ENCODE assay signal across 17 cellular contexts in genomic region chr2:23605236-23605635, GRCh38.
DNase-seq lines count a peak whose midpoint lies in the region; ATAC-seq, FAIRE-seq and TF ChIP-seq lines count a peak whose summit lies in the region.
"Had no signal": no experiment of that assay in that cellular context is flagged by ENCODE, and none has a peak within 500 bp of the region (broad histone marks: within the 10 kb centered on the region; RNA-seq: fewer than 3 reads in every experiment).

No MANE protein-coding gene starts in this region.

- no peaks in the 10 kb centered on the region for H3F3A ChIP-seq in neural progenitor cell (ENCODE audit: low read depth)

- H3K18ac ChIP-seq in H1 (ENCODE audit: extremely low read depth, low read length), result no peak overlapping the region

- TF ChIP-seq RAD21 in H1 (IDR thresholded peaks at IDR 0.05 in 1 of 2, conservative IDR thresholded peaks at IDR 0.05 in 1 of 2; ENCODE audit: low read depth in 2 of 2, low read length in 2 of 2), result no peak

- peaks cover 4% of the 10 kb centered on the region for H3K9me3 Mint-ChIP-seq in natural killer cell treated with Interleukin-12 subunit alpha and Interleukin-12 subunit beta and Interleukin-15 and Interleukin-18, amount 100 ng/mL, for 72 hours
- H3K9me3 Mint-ChIP-seq in natural killer cell, result peaks cover 2 to 5% of the 10 kb centered on the region in 2 donors
- peaks cover 10% of the 10 kb centered on the region for H3K9me3 Mint-ChIP-seq in neural progenitor cell
- H3K9me3 Mint-ChIP-seq: CD4-positive, alpha-beta T cell had no signal

- no peak overlapping the region for H2BK15ac ChIP-seq in H1 (ENCODE audit: low read length)

- peaks cover 3% of the 10 kb centered on the region; the same call in 1 of the 2 replicates for H3K23me2 ChIP-seq in H1 (ENCODE audit: low read depth, low read length)

- H4K20me1 ChIP-seq in H1 (replicated peaks in 1 of 2; ENCODE audit: control insufficient read depth in 1 of 2, insufficient read depth in 2 of 2, low read length in 2 of 2), result no peaks in the 10 kb centered on the region
- no peaks in the 10 kb centered on the region for H4K20me1 ChIP-seq in neural progenitor cell (ENCODE audit: low read depth)

- H3K27me3 ChIP-seq in H1 (replicated peaks in 1 of 4; ENCODE audit: control insufficient read depth in 3 of 4, extremely low read depth in 1 of 4, insufficient read depth in 3 of 4, low read length in 3 of 4), result no peaks in the 10 kb centered on the region
- no peaks in the 10 kb centered on the region for H3K27me3 ChIP-seq in neural progenitor cell
- H3K27me3 ChIP-seq in spleen (replicated peaks in 1 of 7), result peaks cover 0 to 4% (median 0%) of the 10 kb centered on the region in 7 donors
- no peaks in the 10 kb centered on the region for H3K27me3 ChIP-seq in thyroid gland

- no peak overlapping the region for H2BK120ac ChIP-seq in H1 (replicated peaks; ENCODE audit: low read depth, low read length)

- H2BK20ac ChIP-seq in H1 (ENCODE audit: low read length), result no peak overlapping the region; the same call in 1 of the 2 replicates

- CTCF ChIA-PET in H1 (lab: Charles Lee; ENCODE audit: partially characterized antibody), result interaction anchor here (7.0 kb wide), 1 partner anchor 20 kb away, joined by 47 read pairs; no protein-coding TSS in a partner anchor

- peak; percentile 37 for DNase-seq in natural killer cell treated with Interleukin-12 subunit alpha and Interleukin-12 subunit beta and Interleukin-15 and Interleukin-18, amount 100 ng/mL, for 72 hours (ENCODE audit: low spot score)
- DNase-seq in natural killer cell (no peak), H1 (ENCODE audit: low read depth in 1 of 2, low spot score in 2 of 2) (no peak), neural progenitor cell (ENCODE audit: low spot score) (no peak), spleen (peak; percentile 24), thyroid gland (no peak), caudate nucleus (lab: John Stamatoyannopoulos, UW) (no peak)
- DNase-seq: Caco-2; CD4-positive, alpha-beta T cell; GOT3 had no signal

- H2BK5ac ChIP-seq in H1 (ENCODE audit: low read depth, low read length), result 0 out of 2 replicates have a peak overlapping the region, but pooled peaks have one; percentile 56

- H3K4me1 ChIP-seq in H1 (replicated peaks in 1 of 4; ENCODE audit: control insufficient read depth in 3 of 4, insufficient read depth in 4 of 4, low read length in 3 of 4) (peaks cover 2 to 13% (median 6%) of the 10 kb centered on the region in 4 experiments; a peak in 6 of 7 replicates), neural progenitor cell (peaks cover 5% of the 10 kb centered on the region), spleen (no peaks in the 10 kb centered on the region), thyroid gland (no peaks in the 10 kb centered on the region)
- H3K4me1 ChIP-seq: Caco-2, HAP-1 had no signal

- peaks cover 5 to 9% of the 10 kb centered on the region in 2 experiments; a peak in 3 of 4 replicates for H3K9me3 ChIP-seq in H1 (ENCODE audit: insufficient read depth in 2 of 2, low read depth in 1 of 2, low read length in 1 of 2)
- no peaks in the 10 kb centered on the region for H3K9me3 ChIP-seq in neural progenitor cell (ENCODE audit: low read depth)
- H3K9me3 ChIP-seq in spleen, result peaks cover 0 to 20% (median 12%) of the 10 kb centered on the region in 8 donors
- H3K9me3 ChIP-seq in thyroid gland, result no peaks in the 10 kb centered on the region
- H3K9me3 ChIP-seq: Caco-2, HAP-1 had no signal

- H3K14ac ChIP-seq in H1 (ENCODE audit: insufficient read length), result no peak overlapping the region

- TF ChIP-seq POLR2A in H1 (IDR thresholded peaks at IDR 0.05; ENCODE audit: control extremely low read depth in 1 of 2, low read depth in 2 of 2, low read length in 2 of 2) (no peak), spleen (IDR thresholded peaks at IDR 0.05) (no peak), thyroid gland (IDR thresholded peaks at IDR 0.05) (no peak)

- H4K8ac ChIP-seq in H1 (ENCODE audit: extremely low read depth, insufficient read depth, low read length), result no peak overlapping the region

- TF ChIP-seq EP300 in H1 (IDR thresholded peaks at IDR 0.05; ENCODE audit: borderline replicate concordance in 1 of 2, low read depth in 2 of 2, low read length in 2 of 2), result no peak

- H2AFZ ChIP-seq in H1 (ENCODE audit: low read length) (no peak overlapping the region), neural progenitor cell (replicated peaks) (no peak overlapping the region)

- H3K4me2 ChIP-seq in H1 (ENCODE audit: insufficient read depth in 1 of 2, low read depth in 2 of 2, low read length in 2 of 2) (no peak overlapping the region), neural progenitor cell (no peak overlapping the region)

- H3K36me3 ChIP-seq in H1 (ENCODE audit: control insufficient read depth in 2 of 4, insufficient read depth in 4 of 4, low read length in 3 of 4), result no peaks in the 10 kb centered on the region; a peak in 1 of 8 replicates
- no peaks in the 10 kb centered on the region for H3K36me3 ChIP-seq in neural progenitor cell
- H3K36me3 ChIP-seq in spleen, result no peaks in the 10 kb centered on the region
- no peaks in the 10 kb centered on the region for H3K36me3 ChIP-seq in thyroid gland
- H3K36me3 ChIP-seq: HAP-1 had no signal

- ATAC-seq in natural killer cell treated with Interleukin-12 subunit alpha and Interleukin-12 subunit beta and Interleukin-15 and Interleukin-18, amount 100 ng/mL, for 72 hours, result no peak
- ATAC-seq in natural killer cell, result no peak
- no peak for ATAC-seq in GM18498 (IDR thresholded peaks at IDR 0.05; ENCODE audit: unreplicated experiment)

- H3K27ac ChIP-seq in H1 (ENCODE audit: low read depth, low read length) (no peak overlapping the region), neural progenitor cell (no peak overlapping the region), spleen (no peak overlapping the region), thyroid gland (no peak overlapping the region), caudate nucleus (ENCODE audit: low read depth, low read length) (no peak overlapping the region)
- H3K27ac ChIP-seq: C4-2B, HL-60 had no signal

- TF ChIP-seq CTCF in natural killer cell (IDR thresholded peaks at IDR 0.05), result no peak
- no peak for TF ChIP-seq CTCF in H1 (IDR thresholded peaks at IDR 0.05; ENCODE audit: control extremely low read depth in 1 of 3, insufficient read depth in 1 of 3, low read depth in 1 of 3, low read length in 3 of 3)
- no peak for TF ChIP-seq CTCF in neural progenitor cell (IDR thresholded peaks at IDR 0.05)
- TF ChIP-seq CTCF in spleen (IDR thresholded peaks at IDR 0.05 in 8 of 11, conservative IDR thresholded peaks at IDR 0.05 in 3 of 11), result no peak
- no peak for TF ChIP-seq CTCF in thyroid gland (IDR thresholded peaks at IDR 0.05)

- no peak overlapping the region for H4K5ac ChIP-seq in H1 (ENCODE audit: insufficient read length, low read depth, low read length)

- H3K79me2 ChIP-seq in H1 (ENCODE audit: control insufficient read depth in 1 of 2, insufficient read depth in 2 of 2, low read length in 2 of 2) (no peaks in the 10 kb centered on the region), neural progenitor cell (ENCODE audit: low read depth) (no peaks in the 10 kb centered on the region)

- POLR2A ChIA-PET in H1 (lab: Charles Lee; ENCODE audit: partially characterized antibody), result interaction anchor here (0.9 kb wide), 1 partner anchor 16 kb away, joined by 3 read pairs; no protein-coding TSS in a partner anchor

- no peak overlapping the region for H4K91ac ChIP-seq in H1 (replicated peaks; ENCODE audit: insufficient read length, low read length)

- no peak overlapping the region for H3K23ac ChIP-seq in H1 (ENCODE audit: insufficient read length)

- H3K27me3 Mint-ChIP-seq in natural killer cell treated with Interleukin-12 subunit alpha and Interleukin-12 subunit beta and Interleukin-15 and Interleukin-18, amount 100 ng/mL, for 72 hours, result peaks cover 10 to 15% of the 10 kb centered on the region in 2 donors
- H3K27me3 Mint-ChIP-seq in natural killer cell (ENCODE audit: low read depth in 2 of 2), result peaks cover 4 to 16% of the 10 kb centered on the region in 2 donors
- H3K27me3 Mint-ChIP-seq in neural progenitor cell (ENCODE audit: insufficient read depth, low read depth), result peaks cover 5% of the 10 kb centered on the region

- no peak overlapping the region for H3K27ac Mint-ChIP-seq in natural killer cell treated with Interleukin-12 subunit alpha and Interleukin-12 subunit beta and Interleukin-15 and Interleukin-18, amount 100 ng/mL, for 72 hours
- H3K27ac Mint-ChIP-seq in natural killer cell, result no peak overlapping the region
- peak overlapping the region; percentile 15 for H3K27ac Mint-ChIP-seq in neural progenitor cell
- H3K27ac Mint-ChIP-seq: CD4-positive, alpha-beta T cell had no signal

- no peaks in the 10 kb centered on the region for H3K79me1 ChIP-seq in H1 (ENCODE audit: low read depth, low read length)

- H3K4ac ChIP-seq in H1 (replicated peaks; ENCODE audit: insufficient read length, low read depth, low read length), result no peak overlapping the region

- no peak overlapping the region for H3K9ac ChIP-seq in H1 (replicated peaks in 1 of 4; ENCODE audit: extremely low read depth in 1 of 4, low read depth in 3 of 4, low read length in 3 of 4)
- H3K9ac ChIP-seq in neural progenitor cell, result no peak overlapping the region

- H3K4me3 Mint-ChIP-seq in natural killer cell treated with Interleukin-12 subunit alpha and Interleukin-12 subunit beta and Interleukin-15 and Interleukin-18, amount 100 ng/mL, for 72 hours, result no peak overlapping the region
- H3K4me3 Mint-ChIP-seq in natural killer cell (no peak overlapping the region), neural progenitor cell (no peak overlapping the region)
- H3K4me3 Mint-ChIP-seq: CD4-positive, alpha-beta T cell had no signal

- WGBS in H1 (ENCODE audit: extremely low coverage in 1 of 2, insufficient coverage in 1 of 2, insufficient read length in 1 of 2, insufficient replicate concordance in 2 of 2, low coverage in 1 of 2, low lambda C conversion rate in 2 of 2, missing lambda C conversion rate in 1 of 2), 2 experiments, result 89% methylated on average over 10 of the region's 11 CpGs; no CpG with 5 or more reads in 1 of the 2 experiments
- WGBS in spleen, 5 donors, result 85 to 96% (median 90%) methylated on average over 11 of the region's 11 CpGs
- WGBS in thyroid gland, 2 donors, result 92 to 98% methylated on average over 11 of the region's 11 CpGs

- H3K4me3 ChIP-seq in H1 (ENCODE audit: extremely low read depth in 1 of 4, insufficient read depth in 2 of 4, low read depth in 3 of 4, low read length in 4 of 4) (no peak overlapping the region), neural progenitor cell (no peak overlapping the region), spleen (no peak overlapping the region), thyroid gland (replicated peaks in 1 of 3) (no peak overlapping the region)
- H3K4me3 ChIP-seq: HAP-1 had no signal

- no peak overlapping the region for H3K56ac ChIP-seq in H1 (replicated peaks; ENCODE audit: insufficient read length, low read depth, low read length)

- no peak overlapping the region for H2AK5ac ChIP-seq in H1 (ENCODE audit: low read depth, low read length)

- H2BK12ac ChIP-seq in H1 (ENCODE audit: low read depth, low read length), result 0 out of 2 replicates have a peak overlapping the region, but pooled peaks have one; percentile 27

- H3K4me1 Mint-ChIP-seq in natural killer cell treated with Interleukin-12 subunit alpha and Interleukin-12 subunit beta and Interleukin-15 and Interleukin-18, amount 100 ng/mL, for 72 hours (ENCODE audit: low read depth in 2 of 2), result peaks cover 0 to 2% of the 10 kb centered on the region in 2 donors
- H3K4me1 Mint-ChIP-seq in natural killer cell (no peaks in the 10 kb centered on the region), neural progenitor cell (peaks cover 12% of the 10 kb centered on the region)

- intact Hi-C loops in natural killer cell (cut with micrococcal nuclease) (no loop called here), spleen (cut with DNase I; ENCODE audit: low total_unique reads) (no loop called here), thyroid gland (cut with DNase I) (no loop called here)

- H3K36me3 Mint-ChIP-seq in natural killer cell treated with Interleukin-12 subunit alpha and Interleukin-12 subunit beta and Interleukin-15 and Interleukin-18, amount 100 ng/mL, for 72 hours, result no peaks in the 10 kb centered on the region
- H3K36me3 Mint-ChIP-seq in natural killer cell (no peaks in the 10 kb centered on the region), neural progenitor cell (peaks cover 3% of the 10 kb centered on the region)

- no peak for FAIRE-seq in H1 (lab: Jason Lieb, UNC)
- FAIRE-seq: D721Med, G401.6, GM12892 had no signal

Comparison
In these comparisons a context has a peak if more than half of its experiments do, and no peak if none do; other contexts are left out.
1. DNase-seq: peak in natural killer cell treated with Interleukin-12 subunit alpha and Interleukin-12 subunit beta and Interleukin-15 and Interleukin-18, amount 100 ng/mL, for 72 hours (single experiment) and spleen (single experiment); none in natural killer cell (single experiment), H1 (0 of 2), neural progenitor cell (single experiment), thyroid gland (0 of 2) and caudate nucleus (0 of 61).